In genomic region chr11:28038775-28039174, GRCh38 we compare ENCODE assay signal across 16 cellular contexts.
DNase-seq lines count a peak whose midpoint lies in the region; ATAC-seq, FAIRE-seq and TF ChIP-seq lines count a peak whose summit lies in the region.
"Had no signal": no experiment of that assay in that cellular context is flagged by ENCODE, and none has a peak within 500 bp of the region (broad histone marks: within the 10 kb centered on the region; RNA-seq: fewer than 3 reads in every experiment).

No MANE protein-coding gene starts in this region.

- ATAC-seq in left ventricle myocardium superior = peak; percentile 64
- no peak for ATAC-seq in Right ventricle myocardium inferior
- no peak for ATAC-seq in GM19452 (IDR thresholded peaks at IDR 0.05; ENCODE audit: unreplicated experiment)
- ATAC-seq: GM12878, GM23338 had no signal

- H3K4me3 Mint-ChIP-seq in endodermal cell = no peak overlapping the region
- H3K4me3 Mint-ChIP-seq: CD4-positive, CD25-positive, alpha-beta regulatory T cell; GM23338 had no signal

- TF ChIP-seq CTCF in endodermal cell (conservative IDR thresholded peaks at IDR 0.05) (no peak), tibial artery (IDR thresholded peaks at IDR 0.05) (no peak)

- H3K4me1 ChIP-seq in endodermal cell (ENCODE audit: control insufficient read depth, insufficient read depth, low read length) (no peaks in the 10 kb centered on the region), tibial artery (peaks cover 0 to 14% (median 0%) of the 10 kb centered on the region in 4 donors)

- H3K27ac ChIP-seq in endodermal cell (ENCODE audit: low read depth, low read length) = no peak overlapping the region
- no peak overlapping the region for H3K27ac ChIP-seq in tibial artery
- H3K27ac ChIP-seq: BLaER1 treated with 17β-estradiol and CSF1 and Interleukin-3, amounts not matched to agents 10 nM and 100 nM; HL-60 had no signal

- 90% methylated on average over 1 of the region's 1 CpG; no CpG with 5 or more reads in 1 of the 2 experiments for WGBS in endodermal cell (ENCODE audit: insufficient coverage in 1 of 2, insufficient read length in 1 of 2), 2 experiments

- intact Hi-C loops in left ventricle myocardium superior (cut with micrococcal nuclease) = no loop called here
- intact Hi-C loops in Right ventricle myocardium inferior (cut with DNase I) = no loop called here
- intact Hi-C loops in tibial artery (cut with DNase I; ENCODE audit: low total_unique reads) = no loop called here

- no peaks in the 10 kb centered on the region for H3K9me3 Mint-ChIP-seq in endodermal cell
- H3K9me3 Mint-ChIP-seq: GM23338 had no signal

- no peak overlapping the region for H3K4me3 ChIP-seq in endodermal cell (ENCODE audit: low read length)
- H3K4me3 ChIP-seq in tibial artery = no peak overlapping the region
- H3K4me3 ChIP-seq: BLaER1 treated with 17β-estradiol and CSF1 and Interleukin-3, amounts not matched to agents 10 nM and 100 nM; GM12878; GM23338 had no signal

- H3K27me3 ChIP-seq in endodermal cell (ENCODE audit: control insufficient read depth, insufficient read depth, low read length, poor library complexity, severe bottlenecking) = no peaks in the 10 kb centered on the region
- no peaks in the 10 kb centered on the region for H3K27me3 ChIP-seq in tibial artery
- H3K27me3 ChIP-seq: BLaER1 treated with 17β-estradiol and CSF1 and Interleukin-3, amounts not matched to agents 10 nM and 100 nM had no signal

- no peaks in the 10 kb centered on the region for H3K4me1 Mint-ChIP-seq in endodermal cell
- H3K4me1 Mint-ChIP-seq: GM23338 had no signal

- DNase-seq in left ventricle myocardium superior (no peak), Right ventricle myocardium inferior (ENCODE audit: missing footprints) (no peak), GM19239 (ENCODE audit: insufficient read length, low spot score) (no peak), myocyte (ENCODE audit: low read depth) (peak; percentile 52), endodermal cell (no peak), tibial artery (no peak)
- DNase-seq: AML-193; CD4-positive, CD25-positive, alpha-beta regulatory T cell; DMS 273 treated with DMSO at 0.1 percent for 48 hours; H7 had no signal

- peaks cover 6% of the 10 kb centered on the region for H3K36me3 ChIP-seq in endodermal cell (ENCODE audit: control insufficient read depth, insufficient read depth, low read length)
- no peaks in the 10 kb centered on the region for H3K36me3 ChIP-seq in tibial artery

- peaks cover 1% of the 10 kb centered on the region for H3K36me3 Mint-ChIP-seq in endodermal cell (ENCODE audit: low read depth)
- H3K36me3 Mint-ChIP-seq: CD4-positive, CD25-positive, alpha-beta regulatory T cell had no signal

- H3K9me3 ChIP-seq in endodermal cell (ENCODE audit: control insufficient read depth, low read length) (no peaks in the 10 kb centered on the region), tibial artery (no peaks in the 10 kb centered on the region)
- H3K9me3 ChIP-seq: BLaER1 treated with 17β-estradiol and CSF1 and Interleukin-3, amounts not matched to agents 10 nM and 100 nM had no signal

- FAIRE-seq in GM19239 (lab: Jason Lieb, UNC) = peak; percentile 26
- FAIRE-seq: GM12878, GM18507 had no signal

- H3K27ac Mint-ChIP-seq in endodermal cell = no peak overlapping the region
- H3K27ac Mint-ChIP-seq: CD4-positive, CD25-positive, alpha-beta regulatory T cell; GM23338 had no signal

- no peak overlapping the region for H3K9ac ChIP-seq in endodermal cell (ENCODE audit: extremely low read depth, low read length, poor library complexity, severe bottlenecking)
- H3K9ac ChIP-seq: BLaER1 treated with 17β-estradiol and CSF1 and Interleukin-3, amounts not matched to agents 10 nM and 100 nM had no signal

- H3K27me3 Mint-ChIP-seq in endodermal cell (ENCODE audit: insufficient read depth) = no peaks in the 10 kb centered on the region
- H3K27me3 Mint-ChIP-seq: CD4-positive, CD25-positive, alpha-beta regulatory T cell had no signal
